ENCODE assay signal across 12 cellular contexts in the genomic region with DNA sequence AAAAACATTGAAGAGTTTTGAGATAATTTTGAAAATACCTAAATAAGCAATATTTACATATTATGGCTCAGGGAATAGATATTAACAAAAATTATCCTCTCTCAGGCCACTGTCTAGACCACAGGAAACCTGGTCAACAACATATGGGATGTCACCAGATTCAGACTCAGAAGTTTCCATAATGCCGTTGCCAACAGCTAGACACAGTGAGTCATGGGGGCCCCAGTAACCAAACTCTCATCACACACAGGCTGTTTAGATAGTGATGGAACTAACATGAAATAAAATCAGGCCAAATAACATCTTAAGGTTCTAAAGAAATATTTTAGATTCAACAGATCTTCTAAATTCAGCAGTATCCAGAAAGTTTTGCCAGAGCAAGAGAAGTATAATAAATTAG.
DNase-seq lines count a peak whose midpoint lies in the region; ATAC-seq lines count a peak whose summit lies in the region.
"Had no signal": no experiment of that assay in that cellular context is flagged by ENCODE, and none has a peak within 500 bp of the region (broad histone marks: within the 10 kb centered on the region; RNA-seq: fewer than 3 reads in every experiment).

No MANE protein-coding gene starts in this region.

- no peak for ATAC-seq in GM18909 (IDR thresholded peaks at IDR 0.05; ENCODE audit: poor library complexity, unreplicated experiment)
- ATAC-seq: activated CD8-positive, alpha-beta T cell treated with anti-CD3 and anti-CD28 coated beads for 36 hours; T-helper 17 cell had no signal

- peak; percentile 13 for DNase-seq in HK-2 (ENCODE audit: unreplicated experiment)
- peak; percentile 75 for DNase-seq in amniotic epithelial cell (ENCODE audit: low read depth)
- DNase-seq in foreskin melanocyte = peak; percentile 15
- peak; percentile 83 for DNase-seq in stromal cell of bone marrow (ENCODE audit: low read depth)
- no peak for DNase-seq in NCI-H2227 treated with DMSO at 0.1 percent for 48 hours (lab: John Stamatoyannopoulos, UW)
- DNase-seq in NCI-H146 treated with DMSO at 0.1 percent for 48 hours (lab: John Stamatoyannopoulos, UW; ENCODE audit: unreplicated experiment) = no peak
- DNase-seq: activated CD8-positive, alpha-beta T cell treated with anti-CD3 and anti-CD28 coated beads for 36 hours; activated naive CD4-positive, alpha-beta T cell; cortex of kidney; substantia nigra; T-helper 17 cell had no signal

Comparison
In these comparisons a context has a peak if more than half of its experiments do, and no peak if none do; other contexts are left out.
1. DNase-seq: peak in HK-2 (single experiment), amniotic epithelial cell (single experiment), foreskin melanocyte (single experiment) and stromal cell of bone marrow (single experiment); none in NCI-H2227 treated with DMSO at 0.1 percent for 48 hours (single experiment) and NCI-H146 treated with DMSO at 0.1 percent for 48 hours (single experiment).